In the genomic region with DNA sequence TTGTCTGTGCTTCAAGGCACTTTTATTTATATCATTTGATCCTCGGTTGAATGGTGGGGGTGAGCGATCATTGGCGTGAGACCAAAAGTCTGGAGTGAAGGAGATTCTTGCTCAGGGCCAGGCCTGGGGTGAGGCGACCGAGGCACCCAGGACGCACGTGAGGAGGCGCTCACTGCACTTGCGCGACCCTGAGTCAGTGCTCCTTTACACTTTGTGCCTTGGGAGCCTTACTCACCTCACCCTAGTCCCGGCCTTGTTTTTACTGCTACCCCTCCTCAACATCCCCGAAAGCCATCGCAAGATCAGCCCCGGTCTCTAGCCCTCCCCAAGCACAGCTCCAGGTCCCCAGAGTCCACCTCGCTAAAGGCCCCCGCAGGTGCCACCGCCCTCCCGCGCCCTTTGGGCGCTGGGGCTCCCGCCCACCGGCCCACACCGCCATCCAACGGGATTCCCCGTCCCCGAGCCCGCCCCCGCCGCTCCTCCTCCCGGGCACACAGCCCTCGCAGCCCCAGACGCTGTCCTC, we compare ENCODE assay signal across 8 cellular contexts. TPM values are rescaled to one million over a fixed set of nuclear protein-coding genes. Genes with fewer than 3 reads are reported as not detected.
DNase-seq lines count a peak whose midpoint lies in the region; ATAC-seq and TF ChIP-seq lines count a peak whose summit lies in the region.

No MANE protein-coding gene starts in this region.

- H3K27ac ChIP-seq in HL-60 (replicated peaks), result peak overlapping the region; percentile 45

- H3K9me3 Mint-ChIP-seq in activated naive CD4-positive, alpha-beta T cell treated with anti-CD3 and anti-CD28 coated beads, Interleukin-2, amount 50 U/mL, for 24 hours, result no peaks in the 10 kb centered on the region
- H3K9me3 Mint-ChIP-seq in type B pancreatic cell, result no peaks in the 10 kb centered on the region

- H3K27me3 ChIP-seq in HL-60 (ENCODE audit: insufficient read depth, poor library complexity, severe bottlenecking), result no peaks in the 10 kb centered on the region

- H3K27ac Mint-ChIP-seq in activated naive CD4-positive, alpha-beta T cell treated with anti-CD3 and anti-CD28 coated beads, Interleukin-2, amount 50 U/mL, for 24 hours, result peak overlapping the region; percentile 95
- H3K27ac Mint-ChIP-seq in type B pancreatic cell, result peak overlapping the region; percentile 96

- H3K27me3 Mint-ChIP-seq in activated naive CD4-positive, alpha-beta T cell treated with anti-CD3 and anti-CD28 coated beads, Interleukin-2, amount 50 U/mL, for 24 hours, result peaks cover 5% of the 10 kb centered on the region
- peaks cover 7% of the 10 kb centered on the region for H3K27me3 Mint-ChIP-seq in type B pancreatic cell

- intact Hi-C loops in Right ventricle myocardium superior (cut with DNase I) (no loop called here), posterior cingulate gyrus (cut with DNase I) (no loop called here)

- TF ChIP-seq CTCF in HL-60 (IDR thresholded peaks at IDR 0.05; ENCODE audit: insufficient read depth, low read length) (no peak), type B pancreatic cell (conservative IDR thresholded peaks at IDR 0.05) (no peak)

- H3K4me3 ChIP-seq in HL-60 (replicated peaks; ENCODE audit: insufficient read depth, low read length), result peak overlapping the region; percentile 99

- H3K4me1 Mint-ChIP-seq in activated naive CD4-positive, alpha-beta T cell treated with anti-CD3 and anti-CD28 coated beads, Interleukin-2, amount 50 U/mL, for 24 hours, result peaks cover 35% of the 10 kb centered on the region
- H3K4me1 Mint-ChIP-seq in type B pancreatic cell (ENCODE audit: unreplicated experiment), result peaks cover 13% of the 10 kb centered on the region

- peak; percentile 33 for DNase-seq in COLO829 (ENCODE audit: low spot score)
- DNase-seq in HL-60 (ENCODE audit: low read depth in 1 of 2, low spot score in 1 of 2), result peak in 1 of 2 experiments; percentile 58
- DNase-seq in RPMI7951 (ENCODE audit: low read depth), result peak; percentile 41
- peak; percentile 88 for DNase-seq in Right ventricle myocardium superior
- DNase-seq in posterior cingulate gyrus, result peak in 7 of 10 donors; percentile 38 to 84 (median 44)
- no peak for DNase-seq in type B pancreatic cell (ENCODE audit: extremely low spot score, unreplicated experiment)

- peaks cover 1% of the 10 kb centered on the region for H3K36me3 Mint-ChIP-seq in activated naive CD4-positive, alpha-beta T cell treated with anti-CD3 and anti-CD28 coated beads, Interleukin-2, amount 50 U/mL, for 24 hours
- no peaks in the 10 kb centered on the region for H3K36me3 Mint-ChIP-seq in type B pancreatic cell

- H3K4me3 Mint-ChIP-seq in activated naive CD4-positive, alpha-beta T cell treated with anti-CD3 and anti-CD28 coated beads, Interleukin-2, amount 50 U/mL, for 24 hours, result peak overlapping the region; percentile 95
- peak overlapping the region; percentile 95 for H3K4me3 Mint-ChIP-seq in type B pancreatic cell

- peak; percentile 57 for ATAC-seq in GM19452 (IDR thresholded peaks at IDR 0.05; ENCODE audit: unreplicated experiment)
- ATAC-seq in Right ventricle myocardium superior (ENCODE audit: poor library complexity), result peak; percentile 89

RNA-seq across cellular contexts. Expression of a gene that starts 0.5 kb away (rescaled TPM):
- total RNA-seq in RPMI7951 (2014; rRNA removed; shearing (Covaris generic)), result 8.5 and 9.7 TPM in 2 replicates
- 47.2 TPM for total RNA-seq in Right ventricle myocardium superior
- total RNA-seq in type B pancreatic cell (ENCODE audit: low replicate concordance), result 30.6 and 37.6 TPM in 2 replicates

RNA-seq across cellular contexts. Expression of a gene that starts 16.7 kb away (rescaled TPM):
- total RNA-seq in RPMI7951 (2014; rRNA removed; shearing (Covaris generic)), result 1.4 and 2.4 TPM in 2 replicates
- 38.2 TPM for total RNA-seq in Right ventricle myocardium superior
- total RNA-seq in type B pancreatic cell (ENCODE audit: low replicate concordance), result 1.5 and 8.3 TPM in 2 replicates

RNA-seq across cellular contexts. Expression of a gene that starts 28.9 kb away (rescaled TPM):
- 106 and 117 TPM in 2 replicates for total RNA-seq in RPMI7951 (2014; rRNA removed; shearing (Covaris generic))
- total RNA-seq in Right ventricle myocardium superior (30.3 TPM), type B pancreatic cell (ENCODE audit: low replicate concordance) (86.9 and 103 TPM in 2 replicates)

RNA-seq across cellular contexts. Expression of a gene that starts 36.1 kb away (rescaled TPM):
- total RNA-seq in RPMI7951 (2014; rRNA removed; shearing (Covaris generic)), result 0.20 and 0.24 TPM in 2 replicates
- total RNA-seq in Right ventricle myocardium superior (not detected), type B pancreatic cell (ENCODE audit: low replicate concordance) (2.7 and 4.2 TPM in 2 replicates)

RNA-seq across cellular contexts. Expression of a gene that starts 54.2 kb away (rescaled TPM):
- total RNA-seq in RPMI7951 (2014; rRNA removed; shearing (Covaris generic)), result 102 and 119 TPM in 2 replicates
- total RNA-seq in Right ventricle myocardium superior (67.2 TPM), type B pancreatic cell (ENCODE audit: low replicate concordance) (82.2 and 93.9 TPM in 2 replicates)
